ENCODE assay signal across 17 cellular contexts in genomic region chr12:47745485-47746041, GRCh38. TPM values are rescaled to one million over a fixed set of nuclear protein-coding genes. Genes with fewer than 3 reads are reported as not detected.
"Had no signal": no experiment of that assay in that cellular context is flagged by ENCODE, and none has a peak within 500 bp of the region (broad histone marks: within the 10 kb centered on the region; RNA-seq: fewer than 3 reads in every experiment).

No MANE protein-coding gene starts in this region.

- H3K27me3 ChIP-seq: breast epithelium, esophagus muscularis mucosa, sigmoid colon, spleen had no signal

- H3K9me3 Mint-ChIP-seq: activated naive CD8-positive, alpha-beta T cell treated with anti-CD3 and anti-CD28 coated beads, Interleukin-2, amount 10 ng/mL, durations not matched to agents 7 days and 5 days; activated T-helper 1 cell treated with anti-CD3 and anti-CD28 coated beads, Interleukin-12 subunit alpha, Interleukin-12 subunit beta, Interleukin-2, Interleukin-4 antibody, amounts not matched to agents 30 ng/mL and 10 ng/mL and 1 ng/mL, durations not matched to agents 14 hours and 24 hours and 36 hours; nephron progenitor cell; stimulated activated effector memory CD8-positive, alpha-beta T cell treated with anti-CD3 and anti-CD28 coated beads, Interleukin-12 subunit alpha, Interleukin-12 subunit beta, amount 100 ng/mL, for 72 hours had no signal

- H3K4me3 Mint-ChIP-seq: activated naive CD8-positive, alpha-beta T cell treated with anti-CD3 and anti-CD28 coated beads, Interleukin-2, amount 10 ng/mL, durations not matched to agents 7 days and 5 days; activated T-helper 1 cell treated with anti-CD3 and anti-CD28 coated beads, Interleukin-12 subunit alpha, Interleukin-12 subunit beta, Interleukin-2, Interleukin-4 antibody, amounts not matched to agents 30 ng/mL and 10 ng/mL and 1 ng/mL, durations not matched to agents 14 hours and 24 hours and 36 hours; nephron progenitor cell; stimulated activated effector memory CD8-positive, alpha-beta T cell treated with anti-CD3 and anti-CD28 coated beads, Interleukin-12 subunit alpha, Interleukin-12 subunit beta, amount 100 ng/mL, for 72 hours had no signal

- H3K4me3 ChIP-seq: breast epithelium, esophagus muscularis mucosa, sigmoid colon, SK-N-MC, spleen had no signal

- H3K36me3 ChIP-seq: breast epithelium, sigmoid colon had no signal

- ATAC-seq: stimulated activated effector memory CD8-positive, alpha-beta T cell treated with anti-CD3 and anti-CD28 coated beads, Interleukin-12 subunit alpha, Interleukin-12 subunit beta, amount 100 ng/mL, for 72 hours had no signal

- DNase-seq: activated naive CD4-positive, alpha-beta T cell; activated naive CD8-positive, alpha-beta T cell treated with anti-CD3 and anti-CD28 coated beads, Interleukin-2, amount 10 ng/mL, durations not matched to agents 7 days and 5 days; islet precursor cell; nephron progenitor cell; sigmoid colon; spleen; T-helper 9 cell; trophoblast cell had no signal

- H3K36me3 Mint-ChIP-seq: activated naive CD8-positive, alpha-beta T cell treated with anti-CD3 and anti-CD28 coated beads, Interleukin-2, amount 10 ng/mL, durations not matched to agents 7 days and 5 days had no signal

- H3K9me3 ChIP-seq: breast epithelium, esophagus muscularis mucosa, sigmoid colon, spleen had no signal

- H3K27ac ChIP-seq: esophagus muscularis mucosa, sigmoid colon, SK-N-MC had no signal

- H3K27ac Mint-ChIP-seq: activated naive CD8-positive, alpha-beta T cell treated with anti-CD3 and anti-CD28 coated beads, Interleukin-2, amount 10 ng/mL, durations not matched to agents 7 days and 5 days; activated T-helper 1 cell treated with anti-CD3 and anti-CD28 coated beads, Interleukin-12 subunit alpha, Interleukin-12 subunit beta, Interleukin-2, Interleukin-4 antibody, amounts not matched to agents 30 ng/mL and 10 ng/mL and 1 ng/mL, durations not matched to agents 14 hours and 24 hours and 36 hours; stimulated activated effector memory CD8-positive, alpha-beta T cell treated with anti-CD3 and anti-CD28 coated beads, Interleukin-12 subunit alpha, Interleukin-12 subunit beta, amount 100 ng/mL, for 72 hours had no signal

RNA-seq across cellular contexts. Expression of gene ENDOU, which starts 20.3 kb away (rescaled TPM):
- total RNA-seq: activated CD8-positive, alpha-beta memory T cell treated with anti-CD3 and anti-CD28 coated beads for 36 hours; activated T-helper 1 cell treated with anti-CD3 and anti-CD28 coated beads, Interleukin-12 subunit alpha, Interleukin-12 subunit beta, Interleukin-2, Interleukin-4 antibody, amounts not matched to agents 30 ng/mL and 10 ng/mL and 1 ng/mL, durations not matched to agents 14 hours and 24 hours and 36 hours; chondrocyte; osteocyte had no signal
- polyA plus RNA-seq: liver had no signal
